25 cellular contexts compared by ENCODE assay signal in the genomic region with DNA sequence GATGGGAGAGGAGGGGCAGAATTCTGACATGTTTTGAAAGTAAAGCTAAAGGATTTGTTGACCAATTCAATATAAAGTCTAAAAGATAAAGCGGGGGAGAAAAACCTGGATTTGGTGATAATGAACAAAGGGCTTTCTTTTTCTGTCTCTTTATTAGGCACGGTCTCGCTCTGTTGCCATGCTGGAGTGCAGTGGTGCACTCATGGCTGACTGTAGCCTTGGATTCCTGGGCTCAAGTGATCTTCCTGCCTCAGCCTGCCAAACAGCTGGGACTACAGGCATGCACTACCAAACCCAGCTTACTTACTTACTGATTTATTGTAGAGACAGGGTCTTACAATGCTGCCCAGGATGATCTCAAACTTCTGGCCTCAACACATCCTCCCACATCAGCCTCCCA. TPM values are rescaled to one million over a fixed set of nuclear protein-coding genes. Genes with fewer than 3 reads are reported as not detected.
DNase-seq lines count a peak whose midpoint lies in the region; ATAC-seq and TF ChIP-seq lines count a peak whose summit lies in the region.
"Had no signal": no experiment of that assay in that cellular context is flagged by ENCODE, and none has a peak within 500 bp of the region (broad histone marks: within the 10 kb centered on the region; RNA-seq: fewer than 3 reads in every experiment).

No MANE protein-coding gene starts in this region.

- H3K27me3 ChIP-seq in sigmoid colon: no peaks in the 10 kb centered on the region
- H3K27me3 ChIP-seq: upper lobe of right lung had no signal

- H3K27ac ChIP-seq in sigmoid colon: peak overlapping the region in 3 of 4 donors; percentile 91 to 95 (median 95)
- H3K27ac ChIP-seq: KMS-11, psoas muscle, upper lobe of right lung had no signal

- no peaks in the 10 kb centered on the region for H3K27me3 Mint-ChIP-seq in activated CD4-positive, alpha-beta memory T cell treated with anti-CD3 and anti-CD28 coated beads for 36 hours
- H3K27me3 Mint-ChIP-seq in activated CD4-positive, alpha-beta memory T cell treated with anti-CD3 and anti-CD28 coated beads, Interleukin-2, amount 10 ng/mL, durations not matched to agents 7 days and 5 days: no peaks in the 10 kb centered on the region
- H3K27me3 Mint-ChIP-seq in T-cell (no peaks in the 10 kb centered on the region), CD14-positive monocyte (ENCODE audit: low read depth in 3 of 3) (no peaks in the 10 kb centered on the region)
- H3K27me3 Mint-ChIP-seq: B cell had no signal

- H3K36me3 ChIP-seq in sigmoid colon: peaks cover 0 to 28% (median 8%) of the 10 kb centered on the region in 4 donors

- peak overlapping the region; percentile 52 for H3K27ac Mint-ChIP-seq in activated CD4-positive, alpha-beta memory T cell treated with anti-CD3 and anti-CD28 coated beads for 36 hours
- H3K27ac Mint-ChIP-seq in activated CD4-positive, alpha-beta memory T cell treated with anti-CD3 and anti-CD28 coated beads, Interleukin-2, amount 10 ng/mL, durations not matched to agents 7 days and 5 days: no peak overlapping the region
- H3K27ac Mint-ChIP-seq in T-cell: peak overlapping the region in 1 of 2 donors; percentile 40
- H3K27ac Mint-ChIP-seq in CD14-positive monocyte: peak overlapping the region in 1 of 7 donors; percentile 26
- H3K27ac Mint-ChIP-seq: B cell, nephron progenitor cell had no signal

- no peak for TF ChIP-seq POLR2A in sigmoid colon (IDR thresholded peaks at IDR 0.05)

- TF ChIP-seq CTCF in sigmoid colon (IDR thresholded peaks at IDR 0.05): no peak
- TF ChIP-seq CTCF in CD14-positive monocyte (IDR thresholded peaks at IDR 0.05): no peak

- CTCF ChIA-PET in activated CD4-positive, alpha-beta memory T cell treated with anti-CD3 and anti-CD28 coated beads for 36 hours (lab: Charles Lee): no interaction called here
- CTCF ChIA-PET in activated CD4-positive, alpha-beta memory T cell treated with anti-CD3 and anti-CD28 coated beads, Interleukin-2, amount 10 ng/mL, durations not matched to agents 7 days and 5 days (lab: Charles Lee): no interaction called here
- CTCF ChIA-PET in T-cell (lab: Charles Lee): interaction anchor here in 1 of 2 donors (0.6 kb wide), 1 partner anchor 807 kb away, joined by 3 read pairs; no protein-coding TSS in a partner anchor

- ATAC-seq in T-cell (replicated peaks in 1 of 4) (no peak), GM18519 (IDR thresholded peaks at IDR 0.05; ENCODE audit: low FRiP score, unreplicated experiment) (no peak)
- ATAC-seq: left cardiac atrium, PC-3, psoas muscle, upper lobe of right lung had no signal

- H3K36me3 Mint-ChIP-seq in activated CD4-positive, alpha-beta memory T cell treated with anti-CD3 and anti-CD28 coated beads for 36 hours: peaks cover 47% of the 10 kb centered on the region
- H3K36me3 Mint-ChIP-seq in activated CD4-positive, alpha-beta memory T cell treated with anti-CD3 and anti-CD28 coated beads, Interleukin-2, amount 10 ng/mL, durations not matched to agents 7 days and 5 days (ENCODE audit: low read depth): peaks cover 74% of the 10 kb centered on the region
- H3K36me3 Mint-ChIP-seq in T-cell (peaks cover 46% of the 10 kb centered on the region), CD14-positive monocyte (peaks cover 32 to 34% of the 10 kb centered on the region in 2 donors)

- TF ChIP-seq EP300 in sigmoid colon (IDR thresholded peaks at IDR 0.05): no peak

- no peak overlapping the region for H3K4me3 ChIP-seq in sigmoid colon
- H3K4me3 ChIP-seq: psoas muscle, smooth muscle cell, upper lobe of right lung had no signal

- DNase-seq in activated CD4-positive, alpha-beta memory T cell treated with anti-CD3 and anti-CD28 coated beads for 36 hours: no peak
- DNase-seq in activated CD4-positive, alpha-beta memory T cell treated with anti-CD3 and anti-CD28 coated beads, Interleukin-2, amount 10 ng/mL, durations not matched to agents 7 days and 5 days: no peak
- no peak for DNase-seq in T-cell
- DNase-seq in glomerular visceral epithelial cell (ENCODE audit: extremely low spot score): peak; percentile 11
- no peak for DNase-seq in sigmoid colon
- DNase-seq in CD14-positive monocyte (ENCODE audit: low spot score): no peak
- no peak for DNase-seq in NCI-H2029 (lab: John Stamatoyannopoulos, UW)
- DNase-seq: activated CD4-positive, alpha-beta T cell treated with anti-CD3 and anti-CD28 coated beads for 48 hours; activated naive CD4-positive, alpha-beta T cell treated with Interleukin-2 at 50 U/mL for 16 hours; activated T-cell treated with anti-CD3 and anti-CD28 coated beads for 4 hours; effector CD4-positive, alpha-beta T cell; left cardiac atrium; NCI-H187; NCI-H226; NCI-H82; nephron progenitor cell; PC-3; psoas muscle; SHP77 treated with DMSO at 0.1 percent for 48 hours; stimulated activated CD4-positive, alpha-beta T cell treated with anti-CD3 and anti-CD28 coated beads, Interleukin-2, amount 100 ng/mL, for 48 hours; upper lobe of right lung had no signal

- peaks cover 76% of the 10 kb centered on the region for H3K4me1 Mint-ChIP-seq in activated CD4-positive, alpha-beta memory T cell treated with anti-CD3 and anti-CD28 coated beads for 36 hours (ENCODE audit: low read depth)
- peaks cover 69% of the 10 kb centered on the region for H3K4me1 Mint-ChIP-seq in activated CD4-positive, alpha-beta memory T cell treated with anti-CD3 and anti-CD28 coated beads, Interleukin-2, amount 10 ng/mL, durations not matched to agents 7 days and 5 days
- H3K4me1 Mint-ChIP-seq in T-cell (peaks cover 71 to 91% (median 90%) of the 10 kb centered on the region in 3 donors), CD14-positive monocyte (peaks cover 27% of the 10 kb centered on the region)

- intact Hi-C loops in activated CD4-positive, alpha-beta memory T cell treated with anti-CD3 and anti-CD28 coated beads for 36 hours (cut with micrococcal nuclease): no loop called here
- intact Hi-C loops in sigmoid colon (cut with DNase I) (no loop called here), CD14-positive monocyte (cut with micrococcal nuclease) (no loop called here)

- POLR2A ChIA-PET in activated CD4-positive, alpha-beta memory T cell treated with anti-CD3 and anti-CD28 coated beads for 36 hours (lab: Charles Lee): no interaction called here
- POLR2A ChIA-PET in activated CD4-positive, alpha-beta memory T cell treated with anti-CD3 and anti-CD28 coated beads, Interleukin-2, amount 10 ng/mL, durations not matched to agents 7 days and 5 days (lab: Charles Lee): interaction anchor here (0.8 to 1.4 kb wide), 3 partner anchors 9 to 21 kb away, joined by 3 to 4 read pairs (median 3); no protein-coding TSS in a partner anchor
- POLR2A ChIA-PET in T-cell (lab: Charles Lee): no interaction called here

- H3K4me3 Mint-ChIP-seq in activated CD4-positive, alpha-beta memory T cell treated with anti-CD3 and anti-CD28 coated beads for 36 hours: no peak overlapping the region
- H3K4me3 Mint-ChIP-seq in activated CD4-positive, alpha-beta memory T cell treated with anti-CD3 and anti-CD28 coated beads, Interleukin-2, amount 10 ng/mL, durations not matched to agents 7 days and 5 days: no peak overlapping the region
- H3K4me3 Mint-ChIP-seq in T-cell (peak overlapping the region in 2 of 3 donors; percentile 28 to 40), CD14-positive monocyte (no peak overlapping the region)
- H3K4me3 Mint-ChIP-seq: B cell, nephron progenitor cell had no signal

- no peaks in the 10 kb centered on the region for H3K9me3 ChIP-seq in sigmoid colon
- H3K9me3 ChIP-seq: psoas muscle, upper lobe of right lung had no signal

- H3K4me1 ChIP-seq in sigmoid colon: peaks cover 0 to 64% (median 59%) of the 10 kb centered on the region in 4 donors

- H3K9me3 Mint-ChIP-seq in activated CD4-positive, alpha-beta memory T cell treated with anti-CD3 and anti-CD28 coated beads for 36 hours: no peaks in the 10 kb centered on the region
- H3K9me3 Mint-ChIP-seq in activated CD4-positive, alpha-beta memory T cell treated with anti-CD3 and anti-CD28 coated beads, Interleukin-2, amount 10 ng/mL, durations not matched to agents 7 days and 5 days: peaks cover 3% of the 10 kb centered on the region
- H3K9me3 Mint-ChIP-seq in T-cell: no peaks in the 10 kb centered on the region
- H3K9me3 Mint-ChIP-seq in CD14-positive monocyte: peaks cover 0 to 4% (median 0%) of the 10 kb centered on the region in 7 donors
- H3K9me3 Mint-ChIP-seq: nephron progenitor cell had no signal

- 96 to 98% methylated on average over 3 of the region's 3 CpGs for WGBS in sigmoid colon, 2 donors

RNA-seq across cellular contexts. Expression of a gene that starts 7.5 kb away (rescaled TPM):
- total RNA-seq in activated CD4-positive, alpha-beta memory T cell treated with anti-CD3 and anti-CD28 coated beads for 36 hours: 10 to 100 TPM; 44.0 to 44.4 TPM
- 10 to 100 TPM; 43.1 to 43.9 TPM for total RNA-seq in activated CD4-positive, alpha-beta memory T cell treated with anti-CD3 and anti-CD28 coated beads, Interleukin-2, amount 10 ng/mL, durations not matched to agents 7 days and 5 days
- total RNA-seq in T-cell (10 to 100 TPM; 58.7 to 97.5 (median 72.6) TPM), sigmoid colon (10 to 100 TPM; 20.3 to 32.3 (median 24.4) TPM)
- polyA plus RNA-seq in sigmoid colon (10 to 100 TPM; 14.6 to 22.7 (median 21.0) TPM), CD14-positive monocyte (1 to 10 TPM; 2.5 to 4.8 TPM)

Comparison
In these comparisons a context has a peak if more than half of its experiments do, and no peak if none do; other contexts are left out.
1. H3K4me3 Mint-ChIP-seq: peak in T-cell (2 of 3); none in activated CD4-positive, alpha-beta memory T cell treated with anti-CD3 and anti-CD28 coated beads for 36 hours (single experiment), activated CD4-positive, alpha-beta memory T cell treated with anti-CD3 and anti-CD28 coated beads, Interleukin-2, amount 10 ng/mL, durations not matched to agents 7 days and 5 days (single experiment) and CD14-positive monocyte (0 of 2).